12 cellular contexts compared by ENCODE assay signal in genomic region chr1:161096015-161096414, GRCh38. TPM values are rescaled to one million over a fixed set of nuclear protein-coding genes. Genes with fewer than 3 reads are reported as not detected.
DNase-seq lines count a peak whose midpoint lies in the region; ATAC-seq, FAIRE-seq and TF ChIP-seq lines count a peak whose summit lies in the region.
"Had no signal": no experiment of that assay in that cellular context is flagged by ENCODE, and none has a peak within 500 bp of the region (broad histone marks: within the 10 kb centered on the region; RNA-seq: fewer than 3 reads in every experiment).

No MANE protein-coding gene starts in this region.

- no peak overlapping the region for H3K4me3 ChIP-seq in gastrocnemius medialis
- no peak overlapping the region for H3K4me3 ChIP-seq in sigmoid colon

- POLR2A ChIA-PET in activated CD4-positive, alpha-beta T cell treated with anti-CD3 and anti-CD28 coated beads for 36 hours (lab: Charles Lee), result no interaction called here

- peak overlapping the region; percentile 30 to 49 (median 40) for H3K27ac ChIP-seq in gastrocnemius medialis
- no peak overlapping the region for H3K27ac ChIP-seq in sigmoid colon

- in situ Hi-C loops in gastrocnemius medialis (cut with MboI; ENCODE audit: low sequenced_read_pairs in 4 of 4), result loop anchor here in 2 of 4 donors (10.0 kb wide), 1 partner anchor 101 kb away; no protein-coding TSS in a partner anchor

- intact Hi-C loops in gastrocnemius medialis (cut with DNase I; ENCODE audit: low total_unique reads) (loop anchor here (2.0 to 10.0 kb wide), 3 partner anchors 37 to 261 kb away; partner anchors contain the start of genes DEDD and USF1), sigmoid colon (cut with DNase I) (loop anchor here (5.0 to 10.0 kb wide), 3 partner anchors 99 to 369 kb away; no protein-coding TSS in a partner anchor)
- intact Hi-C loops in activated CD4-positive, alpha-beta T cell treated with anti-CD3 and anti-CD28 coated beads for 36 hours (cut with DNase I, micrococcal nuclease), result loop anchor here (2.0 to 5.0 kb wide), 3 partner anchors 27 to 259 kb away; partner anchors contain the start of gene ARHGAP30 (in 1 of the 2)

- H3K4me1 ChIP-seq in gastrocnemius medialis (peaks cover 5 to 19% of the 10 kb centered on the region in 2 donors), sigmoid colon (peaks cover 0 to 19% (median 15%) of the 10 kb centered on the region in 4 donors)

- no peaks in the 10 kb centered on the region for H3K9me3 ChIP-seq in gastrocnemius medialis
- no peaks in the 10 kb centered on the region for H3K9me3 ChIP-seq in sigmoid colon

- H3K27me3 ChIP-seq in gastrocnemius medialis, result no peaks in the 10 kb centered on the region
- no peaks in the 10 kb centered on the region for H3K27me3 ChIP-seq in sigmoid colon

- peak; percentile 73 for FAIRE-seq in GM18507 (lab: Jason Lieb, UNC)
- FAIRE-seq: H1 had no signal

- H3K36me3 ChIP-seq in gastrocnemius medialis, result peaks cover 0 to 12% of the 10 kb centered on the region in 2 donors
- H3K36me3 ChIP-seq in sigmoid colon, result peaks cover 0 to 10% (median 1%) of the 10 kb centered on the region in 4 donors

- no peak for TF ChIP-seq EP300 in sigmoid colon (IDR thresholded peaks at IDR 0.05)

- H3K9me3 Mint-ChIP-seq in activated CD4-positive, alpha-beta T cell treated with anti-CD3 and anti-CD28 coated beads for 36 hours (ENCODE audit: low read depth), result no peaks in the 10 kb centered on the region
- no peaks in the 10 kb centered on the region for H3K9me3 Mint-ChIP-seq in nephron progenitor cell

- TF ChIP-seq CTCF in GM20000 (IDR thresholded peaks at IDR 0.05; ENCODE audit: extremely low read depth, missing control alignments) (no peak), gastrocnemius medialis (IDR thresholded peaks at IDR 0.05 in 4 of 5, conservative IDR thresholded peaks at IDR 0.05 in 1 of 5) (no peak), nephron progenitor cell (IDR thresholded peaks at IDR 0.05) (no peak), sigmoid colon (IDR thresholded peaks at IDR 0.05) (no peak)

- H3K27ac Mint-ChIP-seq in activated CD4-positive, alpha-beta T cell treated with anti-CD3 and anti-CD28 coated beads for 36 hours, result no peak overlapping the region
- no peak overlapping the region for H3K27ac Mint-ChIP-seq in nephron progenitor cell

- TF ChIP-seq POLR2A in gastrocnemius medialis (IDR thresholded peaks at IDR 0.05) (no peak), sigmoid colon (IDR thresholded peaks at IDR 0.05) (no peak)

- H3K4me1 Mint-ChIP-seq in activated CD4-positive, alpha-beta T cell treated with anti-CD3 and anti-CD28 coated beads for 36 hours, result peaks cover 58% of the 10 kb centered on the region
- peaks cover 31% of the 10 kb centered on the region for H3K4me1 Mint-ChIP-seq in nephron progenitor cell

- H3K4me3 Mint-ChIP-seq in activated CD4-positive, alpha-beta T cell treated with anti-CD3 and anti-CD28 coated beads for 36 hours, result no peak overlapping the region
- no peak overlapping the region for H3K4me3 Mint-ChIP-seq in nephron progenitor cell

- WGBS in sigmoid colon, 2 donors, result 88 to 96% methylated on average over 2 of the region's 2 CpGs

- peaks cover 19% of the 10 kb centered on the region for H3K36me3 Mint-ChIP-seq in activated CD4-positive, alpha-beta T cell treated with anti-CD3 and anti-CD28 coated beads for 36 hours (ENCODE audit: low read depth)
- peaks cover 9% of the 10 kb centered on the region for H3K36me3 Mint-ChIP-seq in nephron progenitor cell (ENCODE audit: low read depth)

- ATAC-seq in HG03469 (IDR thresholded peaks at IDR 0.05; ENCODE audit: unreplicated experiment) (peak; percentile 26), gastrocnemius medialis (no peak)
- ATAC-seq in activated CD4-positive, alpha-beta T cell treated with anti-CD3 and anti-CD28 coated beads for 36 hours, result no peak

- DNase-seq in GM18507 (ENCODE audit: extremely low spot score, insufficient read length, low read depth) (no peak), GM20000 (ENCODE audit: low spot score) (peak; percentile 80), gastrocnemius medialis (no peak), nephron progenitor cell (no peak), sigmoid colon (no peak)
- no peak for DNase-seq in activated CD4-positive, alpha-beta T cell treated with anti-CD3 and anti-CD28 coated beads for 36 hours
- DNase-seq: Calu3; effector CD4-positive, alpha-beta T cell; T1000 had no signal

- CTCF ChIA-PET in activated CD4-positive, alpha-beta T cell treated with anti-CD3 and anti-CD28 coated beads for 36 hours (lab: Charles Lee), result interaction anchor here (0.8 to 9.6 kb wide), 11 partner anchors 16 to 306 kb away, joined by 3 to 126 read pairs (median 15); partner anchors contain the start of genes ARHGAP30, ITLN2, PPOX and TSTD1

- no peaks in the 10 kb centered on the region for H3K27me3 Mint-ChIP-seq in activated CD4-positive, alpha-beta T cell treated with anti-CD3 and anti-CD28 coated beads for 36 hours
- peaks cover 25% of the 10 kb centered on the region for H3K27me3 Mint-ChIP-seq in nephron progenitor cell (ENCODE audit: low read depth, poor library complexity)

RNA-seq across cellular contexts. Expression of gene KLHDC9, which starts 2.1 kb away (rescaled TPM):
- total RNA-seq in gastrocnemius medialis, result 1 to 10 TPM in 2 of 4 donors, under 1 TPM in 2; 0.89 to 2.4 (median 1.3) TPM
- total RNA-seq in activated CD4-positive, alpha-beta T cell treated with anti-CD3 and anti-CD28 coated beads for 36 hours, result under 1 TPM; 0.39 to 0.50 TPM
- 10 to 100 TPM in 2 of 4 donors, 1 to 10 TPM in 2; 5.8 to 14.1 (median 10.8) TPM for total RNA-seq in sigmoid colon
- polyA plus RNA-seq in sigmoid colon, result 10 to 100 TPM in 1 of 3 donors, 1 to 10 TPM in 2; 4.7 to 11.1 (median 9.6) TPM

RNA-seq across cellular contexts. Expression of gene NECTIN4, which starts 6.7 kb away (rescaled TPM):
- total RNA-seq in gastrocnemius medialis (not detected), sigmoid colon (not detected)
- total RNA-seq in activated CD4-positive, alpha-beta T cell treated with anti-CD3 and anti-CD28 coated beads for 36 hours, result not detected
- polyA plus RNA-seq in sigmoid colon, result 1 to 10 TPM in 2 of 3 donors, not detected in 1; 1.2 to 2.8 TPM
- total RNA-seq: liver had no signal

RNA-seq across cellular contexts. Expression of gene PFDN2, which starts 21.8 kb away (rescaled TPM):
- total RNA-seq in gastrocnemius medialis (100 to 1,000 TPM in 1 of 4 donors, 10 to 100 TPM in 3; 62.4 to 106 (median 74.1) TPM), sigmoid colon (10 to 100 TPM; 40.7 to 63.4 (median 45.9) TPM)
- total RNA-seq in activated CD4-positive, alpha-beta T cell treated with anti-CD3 and anti-CD28 coated beads for 36 hours, result 100 to 1,000 TPM; 108 to 136 TPM
- polyA plus RNA-seq in sigmoid colon, result 100 to 1,000 TPM in 2 of 3 donors, 10 to 100 TPM in 1; 82.3 to 115 (median 104) TPM

RNA-seq across cellular contexts. Expression of gene NIT1, which starts 21.9 kb away (rescaled TPM):
- total RNA-seq in gastrocnemius medialis (10 to 100 TPM; 16.1 to 20.4 (median 17.9) TPM), sigmoid colon (10 to 100 TPM; 24.4 to 39.6 (median 33.1) TPM)
- 10 to 100 TPM; 58.2 to 62.1 TPM for total RNA-seq in activated CD4-positive, alpha-beta T cell treated with anti-CD3 and anti-CD28 coated beads for 36 hours
- polyA plus RNA-seq in sigmoid colon, result 10 to 100 TPM; 46.8 to 66.6 (median 66.5) TPM

RNA-seq across cellular contexts. Expression of gene ARHGAP30, which starts 26.3 kb away (rescaled TPM):
- total RNA-seq in gastrocnemius medialis (1 to 10 TPM in 2 of 4 donors, under 1 TPM in 2; 0.61 to 1.6 (median 1.0) TPM), sigmoid colon (1 to 10 TPM; 4.4 to 7.7 (median 6.6) TPM)
- 100 to 1,000 TPM; 125 to 165 TPM for total RNA-seq in activated CD4-positive, alpha-beta T cell treated with anti-CD3 and anti-CD28 coated beads for 36 hours
- polyA plus RNA-seq in sigmoid colon, result 10 to 100 TPM in 1 of 3 donors, 1 to 10 TPM in 2; 4.8 to 37.8 (median 4.9) TPM

Comparison
In these comparisons a context has a peak if more than half of its experiments do, and no peak if none do; other contexts are left out.
1. H3K27ac ChIP-seq: peak in gastrocnemius medialis (4 of 4); none in sigmoid colon (0 of 4).